In the genomic region with DNA sequence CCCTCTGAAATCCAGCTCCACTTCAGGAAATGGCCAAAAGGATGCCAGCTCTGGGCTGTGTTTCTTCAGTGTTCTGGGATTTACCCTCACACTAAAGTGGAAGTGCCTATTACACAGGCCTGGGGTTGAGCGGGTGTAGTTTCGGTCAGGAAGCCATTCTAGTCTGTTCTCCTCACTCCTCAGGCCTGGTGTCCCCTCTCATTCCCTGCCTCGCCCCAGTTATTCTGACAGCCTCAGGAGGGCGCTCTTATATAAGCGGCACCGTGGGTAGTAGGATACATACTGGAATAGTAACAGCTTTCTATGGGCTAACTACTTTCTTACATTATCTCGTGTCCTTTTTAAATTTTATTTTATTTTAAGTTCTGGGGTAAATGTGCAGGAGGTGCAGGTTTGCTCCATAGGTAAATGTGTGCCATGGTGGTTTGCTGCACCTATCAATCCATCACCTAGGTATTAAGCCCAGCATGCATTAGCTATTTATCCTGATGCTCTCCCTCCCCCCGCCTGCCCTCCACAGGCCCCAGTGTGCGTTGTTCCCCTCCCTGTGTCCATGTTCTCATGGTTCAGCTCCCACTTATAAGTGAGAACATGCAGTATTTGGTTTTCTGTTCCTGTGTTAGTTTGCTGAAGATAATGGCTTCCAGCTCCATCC, we compare ENCODE assay signal across 10 cellular contexts. TPM values are rescaled to one million over a fixed set of nuclear protein-coding genes. Genes with fewer than 3 reads are reported as not detected.
DNase-seq lines count a peak whose midpoint lies in the region; ATAC-seq and TF ChIP-seq lines count a peak whose summit lies in the region.
"Had no signal": no experiment of that assay in that cellular context is flagged by ENCODE, and none has a peak within 500 bp of the region (broad histone marks: within the 10 kb centered on the region; RNA-seq: fewer than 3 reads in every experiment).

No MANE protein-coding gene starts in this region.

- H3K4me1 ChIP-seq in left lung (peaks cover 0 to 5% of the 10 kb centered on the region in 2 donors), Peyer's patch (peaks cover 0 to 3% (median 0%) of the 10 kb centered on the region in 4 donors)

- no peaks in the 10 kb centered on the region for H3K9me3 ChIP-seq in WERI-Rb-1 (ENCODE audit: severe bottlenecking)
- H3K9me3 ChIP-seq in left lung: no peaks in the 10 kb centered on the region
- H3K9me3 ChIP-seq in Peyer's patch: no peaks in the 10 kb centered on the region

- no peak overlapping the region for H3K4me3 ChIP-seq in WERI-Rb-1 (ENCODE audit: low read depth, low read length)
- no peak overlapping the region for H3K4me3 ChIP-seq in left lung
- no peak overlapping the region for H3K4me3 ChIP-seq in Peyer's patch

- H3K27ac ChIP-seq in WERI-Rb-1 (no peak overlapping the region), left lung (no peak overlapping the region), Peyer's patch (no peak overlapping the region)

- intact Hi-C loops in left lung (cut with DNase I): no loop called here

- ATAC-seq in left lung: peak; percentile 67
- ATAC-seq in GM21515 (IDR thresholded peaks at IDR 0.05; ENCODE audit: unreplicated experiment): no peak
- no peak for ATAC-seq in HG03196 (IDR thresholded peaks at IDR 0.05; ENCODE audit: unreplicated experiment)

- in situ Hi-C loops in Caki2 (cut with HindIII; ENCODE audit: low pct_unique_long_range_greater_than_20kb, low sequenced_read_pairs): no loop called here

- no peak for TF ChIP-seq POLR2A in Peyer's patch (IDR thresholded peaks at IDR 0.05)

- no peaks in the 10 kb centered on the region for H3K36me3 ChIP-seq in WERI-Rb-1
- H3K36me3 ChIP-seq in left lung: no peaks in the 10 kb centered on the region
- no peaks in the 10 kb centered on the region for H3K36me3 ChIP-seq in Peyer's patch

- H3K27me3 ChIP-seq in WERI-Rb-1 (ENCODE audit: insufficient read depth, low read depth, severe bottlenecking): no peaks in the 10 kb centered on the region
- no peaks in the 10 kb centered on the region for H3K27me3 ChIP-seq in left lung
- no peaks in the 10 kb centered on the region for H3K27me3 ChIP-seq in Peyer's patch

- peak; percentile 20 for DNase-seq in Caki2 (ENCODE audit: low read depth)
- DNase-seq in HuH-7 (ENCODE audit: low spot score): peak; percentile 54
- peak; percentile 60 for DNase-seq in WERI-Rb-1
- no peak for DNase-seq in left lung
- DNase-seq in NCI-H2227 (lab: John Stamatoyannopoulos, UW; ENCODE audit: unreplicated experiment): no peak
- no peak for DNase-seq in Peyer's patch
- DNase-seq: naive B cell; stimulated activated naive CD4-positive, alpha-beta T cell had no signal

- TF ChIP-seq CTCF in WERI-Rb-1 (IDR thresholded peaks at IDR 0.05; ENCODE audit: low read depth, low read length) (peak; percentile 66), left lung (IDR thresholded peaks at IDR 0.05) (no peak), Peyer's patch (IDR thresholded peaks at IDR 0.05) (peak in 3 of 6 experiments; percentile 5 to 21 (median 14))

RNA-seq across cellular contexts. Expression of a gene that starts 12.2 kb away (rescaled TPM):
- total RNA-seq in Caki2 (2014; rRNA removed; shearing (Covaris generic); ENCODE audit: low replicate concordance): not detected in 2 replicates
- total RNA-seq in left lung: not detected
- 1 to 10 TPM in 2 of 4 donors, not detected in 2; 1.1 to 1.9 TPM for total RNA-seq in Peyer's patch

RNA-seq across cellular contexts. Expression of a gene that starts 43.1 kb away (rescaled TPM):
- total RNA-seq in Caki2 (2014; rRNA removed; shearing (Covaris generic); ENCODE audit: low replicate concordance): 0.67 and 3.9 TPM in 2 replicates
- total RNA-seq in left lung (10 to 100 TPM; 13.6 to 15.9 TPM), Peyer's patch (10 to 100 TPM; 10.6 to 20.8 (median 15.4) TPM)

Comparison
In these comparisons a context has a peak if more than half of its experiments do, and no peak if none do; other contexts are left out.
1. DNase-seq: peak in Caki2 (single experiment), HuH-7 (single experiment) and WERI-Rb-1 (single experiment); none in left lung (0 of 2), NCI-H2227 (single experiment) and Peyer's patch (0 of 3).